Comparison of ENCODE assay signal across 8 cellular contexts in genomic region chr20:17571153-17571527, GRCh38. TPM values are rescaled to one million over a fixed set of nuclear protein-coding genes. Genes with fewer than 3 reads are reported as not detected.
DNase-seq lines count a peak whose midpoint lies in the region; ATAC-seq and TF ChIP-seq lines count a peak whose summit lies in the region.

No MANE protein-coding gene starts in this region.

- H3K27me3 ChIP-seq in BLaER1 treated with 17β-estradiol and CSF1 and Interleukin-3, amounts not matched to agents 10 nM and 100 nM: peaks cover 19 to 49% (median 45%) of the 10 kb centered on the region in 11 experiments
- H3K27me3 ChIP-seq in GM23338 (ENCODE audit: insufficient read depth) (no peaks in the 10 kb centered on the region), iPS-15b (ENCODE audit: control insufficient read depth, insufficient read depth, low read length) (no peaks in the 10 kb centered on the region), subcutaneous abdominal adipose tissue (ENCODE audit: control insufficient read depth in 5 of 5, insufficient read depth in 4 of 5, low read length in 5 of 5) (no peaks in the 10 kb centered on the region)

- peaks cover 11 to 39% (median 27%) of the 10 kb centered on the region in 10 experiments for H3K4me1 ChIP-seq in BLaER1 treated with 17β-estradiol and CSF1 and Interleukin-3, amounts not matched to agents 10 nM and 100 nM
- H3K4me1 ChIP-seq in GM23338 (ENCODE audit: insufficient read depth): peaks cover 69% of the 10 kb centered on the region
- peaks cover 28% of the 10 kb centered on the region for H3K4me1 ChIP-seq in iPS-15b (ENCODE audit: control insufficient read depth, insufficient read depth, low read length)
- H3K4me1 ChIP-seq in subcutaneous abdominal adipose tissue (ENCODE audit: control insufficient read depth in 5 of 5, insufficient read depth in 5 of 5, low read length in 5 of 5): peaks cover 5 to 42% (median 35%) of the 10 kb centered on the region in 5 donors

- H3K36me3 Mint-ChIP-seq in GM23338 (ENCODE audit: low read depth): peaks cover 11% of the 10 kb centered on the region
- H3K36me3 Mint-ChIP-seq in activated CD8-positive, alpha-beta T cell treated with anti-CD3 and anti-CD28 coated beads, Interleukin-2, amount 10 ng/mL, durations not matched to agents 7 days and 5 days (ENCODE audit: low read depth): peaks cover 7% of the 10 kb centered on the region

- TF ChIP-seq CTCF in GM23338 (conservative IDR thresholded peaks at IDR 0.05; ENCODE audit: low read depth in 2 of 2): no peak

- peak overlapping the region in 8 of 11 experiments; percentile 80 to 89 (median 84); a peak in 10 of 22 replicates for H3K9ac ChIP-seq in BLaER1 treated with 17β-estradiol and CSF1 and Interleukin-3, amounts not matched to agents 10 nM and 100 nM
- H3K9ac ChIP-seq in iPS-15b (ENCODE audit: low read depth, low read length) (no peak overlapping the region), subcutaneous abdominal adipose tissue (ENCODE audit: low read length in 5 of 5) (peak overlapping the region; percentile 60 to 91 (median 86))

- peak overlapping the region; percentile 83 to 99 (median 88) for H3K4me3 ChIP-seq in BLaER1 treated with 17β-estradiol and CSF1 and Interleukin-3, amounts not matched to agents 10 nM and 100 nM
- H3K4me3 ChIP-seq in GM23338 (peak overlapping the region; percentile 77), iPS-15b (ENCODE audit: low read depth, low read length) (peak overlapping the region; percentile 84), subcutaneous abdominal adipose tissue (ENCODE audit: low read depth in 1 of 5, low read length in 5 of 5) (peak overlapping the region; percentile 86 to 98 (median 93))

- DNase-seq in GM23338 (ENCODE audit: low spot score): no peak
- DNase-seq in activated CD8-positive, alpha-beta T cell treated with anti-CD3 and anti-CD28 coated beads, Interleukin-2, amount 10 ng/mL, durations not matched to agents 7 days and 5 days: peak; percentile 39
- DNase-seq in NCI-H1694 (lab: John Stamatoyannopoulos, UW): no peak
- DNase-seq in posterior cingulate gyrus: no peak

- no peaks in the 10 kb centered on the region for H3K9me2 ChIP-seq in GM23338 (ENCODE audit: insufficient read depth)

- peaks cover 0 to 7% (median 0%) of the 10 kb centered on the region in 11 experiments; a peak in 1 of 22 replicates for H3K9me3 ChIP-seq in BLaER1 treated with 17β-estradiol and CSF1 and Interleukin-3, amounts not matched to agents 10 nM and 100 nM (replicated peaks in 1 of 11)
- H3K9me3 ChIP-seq in iPS-15b (ENCODE audit: control insufficient read depth, insufficient read depth, low read length) (no peaks in the 10 kb centered on the region), subcutaneous abdominal adipose tissue (ENCODE audit: control insufficient read depth in 5 of 5, low read length in 5 of 5) (no peaks in the 10 kb centered on the region)

- ATAC-seq in GM23338 (no peak), GM21390 (IDR thresholded peaks at IDR 0.05; ENCODE audit: unreplicated experiment) (no peak)
- no peak for ATAC-seq in activated CD8-positive, alpha-beta T cell treated with anti-CD3 and anti-CD28 coated beads, Interleukin-2, amount 10 ng/mL, durations not matched to agents 7 days and 5 days

- H2AFZ ChIP-seq in GM23338: no peak overlapping the region

- no peak overlapping the region for H3K27ac ChIP-seq in BLaER1 treated with 17β-estradiol and CSF1 and Interleukin-3, amounts not matched to agents 10 nM and 100 nM
- H3K27ac ChIP-seq in GM23338 (ENCODE audit: low read depth): no peak overlapping the region
- H3K27ac ChIP-seq in subcutaneous abdominal adipose tissue (ENCODE audit: low read depth, low read length): peak overlapping the region; percentile 94

- H4K20me1 ChIP-seq in BLaER1 treated with 17β-estradiol and CSF1 and Interleukin-3, amounts not matched to agents 10 nM and 100 nM: peaks cover 0 to 55% (median 33%) of the 10 kb centered on the region in 11 experiments; a peak in 14 of 22 replicates
- H4K20me1 ChIP-seq in GM23338 (replicated peaks; ENCODE audit: insufficient read depth): peaks cover 3% of the 10 kb centered on the region; the same call in 1 of the 2 replicates

- peaks cover 9% of the 10 kb centered on the region for H3F3A ChIP-seq in GM23338 (replicated peaks; ENCODE audit: low read depth)

- H3K36me3 ChIP-seq in BLaER1 treated with 17β-estradiol and CSF1 and Interleukin-3, amounts not matched to agents 10 nM and 100 nM: no peaks in the 10 kb centered on the region; a peak in 1 of 22 replicates
- H3K36me3 ChIP-seq in GM23338 (ENCODE audit: insufficient read depth) (no peaks in the 10 kb centered on the region), iPS-15b (ENCODE audit: control insufficient read depth, insufficient read depth, low read length) (no peaks in the 10 kb centered on the region), subcutaneous abdominal adipose tissue (ENCODE audit: control insufficient read depth in 5 of 5, insufficient read depth in 5 of 5, low read length in 5 of 5) (no peaks in the 10 kb centered on the region)

- peaks cover 15% of the 10 kb centered on the region for H3K27me3 Mint-ChIP-seq in GM23338 (ENCODE audit: insufficient read depth, low read depth, poor library complexity)
- peaks cover 12% of the 10 kb centered on the region for H3K27me3 Mint-ChIP-seq in activated CD8-positive, alpha-beta T cell treated with anti-CD3 and anti-CD28 coated beads, Interleukin-2, amount 10 ng/mL, durations not matched to agents 7 days and 5 days (ENCODE audit: low read depth)

- CTCF ChIA-PET in activated CD8-positive, alpha-beta T cell treated with anti-CD3 and anti-CD28 coated beads, Interleukin-2, amount 10 ng/mL, durations not matched to agents 7 days and 5 days (lab: Charles Lee): interaction anchor here (0.8 to 4.1 kb wide), 17 partner anchors 8 to 368 kb away, joined by 3 to 22 read pairs (median 5); partner anchors contain the start of gene RRBP1

- H3K27ac Mint-ChIP-seq in GM23338: no peak overlapping the region
- peak overlapping the region; percentile 77 for H3K27ac Mint-ChIP-seq in activated CD8-positive, alpha-beta T cell treated with anti-CD3 and anti-CD28 coated beads, Interleukin-2, amount 10 ng/mL, durations not matched to agents 7 days and 5 days

- peak overlapping the region; percentile 81 to 98 (median 92) for H3K4me2 ChIP-seq in BLaER1 treated with 17β-estradiol and CSF1 and Interleukin-3, amounts not matched to agents 10 nM and 100 nM
- H3K4me2 ChIP-seq in GM23338: peak overlapping the region; percentile 90

- peaks cover 70% of the 10 kb centered on the region for H3K79me2 ChIP-seq in GM23338 (replicated peaks; ENCODE audit: insufficient read depth)

- peaks cover 55% of the 10 kb centered on the region for H3K4me1 Mint-ChIP-seq in GM23338
- peaks cover 25% of the 10 kb centered on the region for H3K4me1 Mint-ChIP-seq in activated CD8-positive, alpha-beta T cell treated with anti-CD3 and anti-CD28 coated beads, Interleukin-2, amount 10 ng/mL, durations not matched to agents 7 days and 5 days (ENCODE audit: low read depth)

- H3K9me3 Mint-ChIP-seq in GM23338: no peaks in the 10 kb centered on the region
- peaks cover 3% of the 10 kb centered on the region for H3K9me3 Mint-ChIP-seq in activated CD8-positive, alpha-beta T cell treated with anti-CD3 and anti-CD28 coated beads, Interleukin-2, amount 10 ng/mL, durations not matched to agents 7 days and 5 days (ENCODE audit: insufficient read depth)

- intact Hi-C loops in posterior cingulate gyrus (cut with DNase I): no loop called here

- H3K4me3 Mint-ChIP-seq in GM23338: peak overlapping the region; percentile 86
- peak overlapping the region; percentile 92 for H3K4me3 Mint-ChIP-seq in activated CD8-positive, alpha-beta T cell treated with anti-CD3 and anti-CD28 coated beads, Interleukin-2, amount 10 ng/mL, durations not matched to agents 7 days and 5 days

- POLR2A ChIA-PET in activated CD8-positive, alpha-beta T cell treated with anti-CD3 and anti-CD28 coated beads, Interleukin-2, amount 10 ng/mL, durations not matched to agents 7 days and 5 days (lab: Charles Lee): interaction anchor here (0.7 to 3.4 kb wide), 11 partner anchors 8 to 717 kb away, joined by 3 to 24 read pairs (median 3); partner anchors contain the start of genes RRBP1 and ZNF133

TF ChIP-seq in GM23338, 12 proteins besides CTCF, POLR2A, EP300 and RAD21 (continues in another document):
- TF ChIP-seq EZH2phosphoT487 (IDR thresholded peaks at IDR 0.05; ENCODE audit: unreplicated experiment): no peak
- no peak for TF ChIP-seq POLR2AphosphoS5 (IDR thresholded peaks at IDR 0.05; ENCODE audit: low read depth)
- TF ChIP-seq ETS1 (IDR thresholded peaks at IDR 0.05): no peak

RNA-seq across cellular contexts. Expression of gene DSTN, which starts 1.3 kb away (rescaled TPM):
- 145 and 162 TPM in 2 replicates for total RNA-seq in GM23338 (2014; rRNA removed; shearing (Covaris generic))
- polyA plus RNA-seq in GM23338 (2016; fragmentation: Nextera tagmentation; extraction: Ambion mirVana): 456 and 459 TPM in 2 replicates
- 10 to 100 TPM; 59.0 to 63.6 TPM for total RNA-seq in activated CD8-positive, alpha-beta T cell treated with anti-CD3 and anti-CD28 coated beads, Interleukin-2, amount 10 ng/mL, durations not matched to agents 7 days and 5 days

RNA-seq across cellular contexts. Expression of gene BFSP1, which starts 40.0 kb away (rescaled TPM):
- 4.9 and 5.0 TPM in 2 replicates for total RNA-seq in GM23338 (2014; rRNA removed; shearing (Covaris generic))
- 2.7 and 3.1 TPM in 2 replicates for polyA plus RNA-seq in GM23338 (2016; fragmentation: Nextera tagmentation; extraction: Ambion mirVana)
- under 1 TPM; 0.50 to 0.55 TPM for total RNA-seq in activated CD8-positive, alpha-beta T cell treated with anti-CD3 and anti-CD28 coated beads, Interleukin-2, amount 10 ng/mL, durations not matched to agents 7 days and 5 days
